8 cellular contexts compared by ENCODE assay signal in genomic region chr2:112644933-112645395, GRCh38. TPM values are rescaled to one million over a fixed set of nuclear protein-coding genes. Genes with fewer than 3 reads are reported as not detected.
A peak's percentile ranks its signal among the peaks of the same experiment; 100 is the strongest.
DNase-seq lines count a peak whose midpoint lies in the region; ATAC-seq and TF ChIP-seq lines count a peak whose summit lies in the region.

No MANE protein-coding gene starts in this region.

- no peak for TF ChIP-seq CTCF in CD4-positive, alpha-beta T cell (IDR thresholded peaks at IDR 0.05)
- no peak for TF ChIP-seq CTCF in HFFc6 (IDR thresholded peaks at IDR 0.05)
- TF ChIP-seq CTCF in spleen (IDR thresholded peaks at IDR 0.05 in 8 of 11, conservative IDR thresholded peaks at IDR 0.05 in 3 of 11): no peak

- H3K36me3 ChIP-seq in iPS-15b (ENCODE audit: control insufficient read depth, insufficient read depth, low read length): peaks cover 23% of the 10 kb centered on the region
- H3K36me3 ChIP-seq in spleen: peaks cover 0 to 30% (median 2%) of the 10 kb centered on the region in 6 donors

- WGBS in spleen, 5 donors: 2 to 4% (median 3%) methylated on average over 14 to 16 of the region's 16 CpGs

- no peak for TF ChIP-seq POLR2A in spleen (IDR thresholded peaks at IDR 0.05)

- H3K4me3 ChIP-seq in iPS-15b (ENCODE audit: low read depth, low read length) (peak overlapping the region; percentile 78), spleen (peak overlapping the region; percentile 82 to 96 (median 88))

- CTCF ChIA-PET in CD4-positive, alpha-beta T cell (lab: Charles Lee): interaction anchor here (0.6 to 4.2 kb wide), 9 partner anchors 11 to 81 kb away, joined by 3 to 36 read pairs (median 10); no protein-coding TSS in a partner anchor

- H3K27ac Mint-ChIP-seq in CD4-positive, alpha-beta T cell: peak overlapping the region; percentile 85
- H3K27ac Mint-ChIP-seq in HFFc6: peak overlapping the region; percentile 77
- peak overlapping the region; percentile 87 for H3K27ac Mint-ChIP-seq in activated naive CD8-positive, alpha-beta T cell treated with anti-CD3 and anti-CD28 coated beads, Interleukin-2, amount 10 ng/mL, durations not matched to agents 7 days and 5 days

- H3K9ac ChIP-seq in iPS-15b (ENCODE audit: low read depth, low read length): peak overlapping the region; percentile 51

- H3K9me3 ChIP-seq in CD4-positive, alpha-beta T cell (ENCODE audit: control insufficient read depth, low read length): no peaks in the 10 kb centered on the region
- H3K9me3 ChIP-seq in iPS-15b (ENCODE audit: control insufficient read depth, insufficient read depth, low read length) (no peaks in the 10 kb centered on the region), spleen (no peaks in the 10 kb centered on the region)

- DNase-seq in CD4-positive, alpha-beta T cell: peak in 2 of 10 experiments; percentile 5 to 20
- DNase-seq in HFFc6 (no peak), spleen (no peak), GM19240 (ENCODE audit: insufficient read length, low spot score) (no peak)
- DNase-seq in activated naive CD8-positive, alpha-beta T cell treated with anti-CD3 and anti-CD28 coated beads, Interleukin-2, amount 10 ng/mL, durations not matched to agents 7 days and 5 days: no peak

- peak overlapping the region; percentile 93 for H3K4me3 Mint-ChIP-seq in CD4-positive, alpha-beta T cell
- peak overlapping the region; percentile 91 for H3K4me3 Mint-ChIP-seq in HFFc6
- peak overlapping the region; percentile 86 for H3K4me3 Mint-ChIP-seq in activated naive CD8-positive, alpha-beta T cell treated with anti-CD3 and anti-CD28 coated beads, Interleukin-2, amount 10 ng/mL, durations not matched to agents 7 days and 5 days

- ATAC-seq in CD4-positive, alpha-beta T cell (ENCODE audit: poor library complexity): no peak
- no peak for ATAC-seq in activated naive CD8-positive, alpha-beta T cell treated with anti-CD3 and anti-CD28 coated beads, Interleukin-2, amount 10 ng/mL, durations not matched to agents 7 days and 5 days (ENCODE audit: low read depth)
- ATAC-seq in HG03196 (IDR thresholded peaks at IDR 0.05; ENCODE audit: unreplicated experiment) (no peak), GM21528 (IDR thresholded peaks at IDR 0.05; ENCODE audit: low FRiP score, unreplicated experiment) (no peak)

- H3K4me1 ChIP-seq in iPS-15b (ENCODE audit: control insufficient read depth, insufficient read depth, low read length): peaks cover 20% of the 10 kb centered on the region
- H3K4me1 ChIP-seq in spleen: peaks cover 16 to 71% (median 52%) of the 10 kb centered on the region in 6 donors

- no peaks in the 10 kb centered on the region for H3K27me3 Mint-ChIP-seq in CD4-positive, alpha-beta T cell
- no peaks in the 10 kb centered on the region; the same call in 1 of the 2 replicates for H3K27me3 Mint-ChIP-seq in HFFc6 (ENCODE audit: insufficient read depth)
- H3K27me3 Mint-ChIP-seq in activated naive CD8-positive, alpha-beta T cell treated with anti-CD3 and anti-CD28 coated beads, Interleukin-2, amount 10 ng/mL, durations not matched to agents 7 days and 5 days: no peaks in the 10 kb centered on the region

- peak overlapping the region; percentile 75 for H3K27ac ChIP-seq in CD4-positive, alpha-beta T cell (ENCODE audit: low read depth, low read length)
- peak overlapping the region; percentile 89 to 99 (median 95) for H3K27ac ChIP-seq in spleen

- intact Hi-C loops in CD4-positive, alpha-beta T cell (cut with DNase I, micrococcal nuclease): loop anchor here (1.0 to 5.0 kb wide), 6 partner anchors 14 to 588 kb away; partner anchors contain the start of genes POLR1B (in 1 of the 2), TMEM87B (in 1 of the 2) and TTL (in 1 of the 2)
- intact Hi-C loops in spleen (cut with DNase I; ENCODE audit: low total_unique reads): no loop called here

- POLR2A ChIA-PET in CD4-positive, alpha-beta T cell (lab: Charles Lee): interaction anchor here (0.8 to 5.0 kb wide), 11 partner anchors 9 to 164 kb away, joined by 3 to 239 read pairs (median 4); partner anchors contain the start of genes CHCHD5 and POLR1B
- POLR2A ChIA-PET in activated naive CD8-positive, alpha-beta T cell treated with anti-CD3 and anti-CD28 coated beads, Interleukin-2, amount 10 ng/mL, durations not matched to agents 7 days and 5 days (lab: Charles Lee): interaction anchor here (0.5 to 5.0 kb wide), 11 partner anchors 12 to 489 kb away, joined by 3 to 293 read pairs (median 4); partner anchors contain the start of gene CHCHD5

- H3K4me1 Mint-ChIP-seq in CD4-positive, alpha-beta T cell (ENCODE audit: low read depth): peaks cover 53% of the 10 kb centered on the region
- peaks cover 82% of the 10 kb centered on the region for H3K4me1 Mint-ChIP-seq in HFFc6 (ENCODE audit: low read depth)
- peaks cover 66% of the 10 kb centered on the region for H3K4me1 Mint-ChIP-seq in activated naive CD8-positive, alpha-beta T cell treated with anti-CD3 and anti-CD28 coated beads, Interleukin-2, amount 10 ng/mL, durations not matched to agents 7 days and 5 days

- no peaks in the 10 kb centered on the region for H3K9me3 Mint-ChIP-seq in CD4-positive, alpha-beta T cell
- no peaks in the 10 kb centered on the region for H3K9me3 Mint-ChIP-seq in HFFc6
- no peaks in the 10 kb centered on the region for H3K9me3 Mint-ChIP-seq in activated naive CD8-positive, alpha-beta T cell treated with anti-CD3 and anti-CD28 coated beads, Interleukin-2, amount 10 ng/mL, durations not matched to agents 7 days and 5 days

- peaks cover 34% of the 10 kb centered on the region for H3K36me3 Mint-ChIP-seq in CD4-positive, alpha-beta T cell (ENCODE audit: low read depth)
- peaks cover 33% of the 10 kb centered on the region for H3K36me3 Mint-ChIP-seq in HFFc6 (ENCODE audit: low read depth)
- H3K36me3 Mint-ChIP-seq in activated naive CD8-positive, alpha-beta T cell treated with anti-CD3 and anti-CD28 coated beads, Interleukin-2, amount 10 ng/mL, durations not matched to agents 7 days and 5 days: peaks cover 49% of the 10 kb centered on the region

- no peaks in the 10 kb centered on the region for H3K27me3 ChIP-seq in CD4-positive, alpha-beta T cell (ENCODE audit: control insufficient read depth, insufficient read depth, low read length)
- H3K27me3 ChIP-seq in iPS-15b (ENCODE audit: control insufficient read depth, insufficient read depth, low read length): peaks cover 8% of the 10 kb centered on the region
- H3K27me3 ChIP-seq in spleen (replicated peaks in 1 of 7): no peaks in the 10 kb centered on the region

RNA-seq across cellular contexts. Expression of gene SLC20A1, which starts 0.8 kb away (rescaled TPM):
- 100 to 1,000 TPM; 130 to 139 TPM for total RNA-seq in CD4-positive, alpha-beta T cell
- total RNA-seq in HFFc6 (2021; fragmentation: NEBNext Ultra II Directional; extraction: Animal tissue kit (Norgen Biotek cat#: 25700)): 100 to 1,000 TPM; 147 to 225 (median 195) TPM
- 100 to 1,000 TPM; 105 to 113 TPM for total RNA-seq in activated naive CD8-positive, alpha-beta T cell treated with anti-CD3 and anti-CD28 coated beads, Interleukin-2, amount 10 ng/mL, durations not matched to agents 7 days and 5 days
- total RNA-seq in spleen: 10 to 100 TPM; 49.0 to 83.6 (median 69.9) TPM
- polyA plus RNA-seq in spleen: 10 to 100 TPM; 15.4 to 24.5 (median 17.8) TPM
